Comparison of ENCODE assay signal across 1 cellular context in genomic region chr19:58466760-58467589, GRCh38.
TF ChIP-seq lines count a peak whose summit lies in the region.

Gene ZNF324 (plus strand): TSS chr19:58467080. CDS start chr19:58469186, 2,106 bp downstream.

TF ChIP-seq in HEK293, 187 proteins besides CTCF, POLR2A, EP300 and RAD21 (continued from another document):
- TF ChIP-seq ZNF692 (tag by site-specific recombination; IDR thresholded peaks at IDR 0.05): peak; percentile 52; the same call in 1 of the 2 replicates
- TF ChIP-seq HOXA7 (CRISPR knock-in tag; IDR thresholded peaks at IDR 0.05; ENCODE audit: borderline replicate concordance): no peak
- 0 out of 2 replicates have a peak, but pooled peaks have one; percentile 54 for TF ChIP-seq KLF16 (tag by site-specific recombination; IDR thresholded peaks at IDR 0.05)
- TF ChIP-seq ZFHX2 (tag by site-specific recombination; conservative IDR thresholded peaks at IDR 0.05): peak; percentile 72
- TF ChIP-seq GLIS1 (tag by site-specific recombination; IDR thresholded peaks at IDR 0.05): peak; percentile 89
- no peak for TF ChIP-seq ZNF626 (tag by site-specific recombination; IDR thresholded peaks at IDR 0.05)
- peak; percentile 39; the same call in 1 of the 2 replicates for TF ChIP-seq PATZ1 (tag by site-specific recombination; IDR thresholded peaks at IDR 0.05)
- no peak for TF ChIP-seq ZNF223 (tag by site-specific recombination; IDR thresholded peaks at IDR 0.05)
- TF ChIP-seq ZNF350 (tag by site-specific recombination; IDR thresholded peaks at IDR 0.05): no peak
- peak; percentile 71; the same call in 1 of the 2 replicates for TF ChIP-seq ZNF423 (tag by site-specific recombination; IDR thresholded peaks at IDR 0.05)
- no peak for TF ChIP-seq ZNF747 (tag by site-specific recombination; IDR thresholded peaks at IDR 0.05)
- TF ChIP-seq ZNF837 (tag by site-specific recombination; IDR thresholded peaks at IDR 0.05): 0 out of 2 replicates have a peak, but pooled peaks have one; percentile 37
- TF ChIP-seq SETDB1 (IDR thresholded peaks at IDR 0.05; ENCODE audit: insufficient read length, low read length): no peak
